ENCODE assay signal across 14 cellular contexts in the genomic region with DNA sequence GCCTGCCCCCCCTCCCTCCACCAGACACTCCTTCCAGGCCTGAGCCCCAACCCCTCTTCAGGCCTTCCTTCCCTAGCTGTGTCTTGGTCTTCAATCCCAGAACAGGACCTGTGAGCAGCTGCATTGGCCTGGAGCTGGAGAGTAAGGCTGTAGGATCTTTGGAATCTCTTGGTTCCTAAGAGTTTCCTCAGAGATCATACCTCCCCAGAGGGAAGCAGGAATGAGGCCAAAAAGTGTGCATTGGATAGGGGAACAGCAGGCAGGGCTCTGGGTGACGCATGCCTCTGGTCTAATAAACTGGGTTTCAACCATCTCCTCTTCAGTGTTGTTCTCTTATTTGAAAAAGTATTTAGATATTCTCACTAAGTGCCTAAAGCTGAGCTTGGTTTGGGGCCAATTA. TPM values are rescaled to one million over a fixed set of nuclear protein-coding genes. Genes with fewer than 3 reads are reported as not detected.
DNase-seq lines count a peak whose midpoint lies in the region; ATAC-seq, FAIRE-seq and TF ChIP-seq lines count a peak whose summit lies in the region.
"Had no signal": no experiment of that assay in that cellular context is flagged by ENCODE, and none has a peak within 500 bp of the region (broad histone marks: within the 10 kb centered on the region; RNA-seq: fewer than 3 reads in every experiment).

No MANE protein-coding gene starts in this region.

- H3K27ac Mint-ChIP-seq in activated naive CD4-positive, alpha-beta T cell treated with anti-CD3 and anti-CD28 coated beads, Interleukin-2, amount 50 U/mL, for 72 hours, result peak overlapping the region; percentile 79 to 88
- H3K27ac Mint-ChIP-seq in naive thymus-derived CD8-positive, alpha-beta T cell, result peak overlapping the region; percentile 50 to 96 (median 85)

- H3K4me3 Mint-ChIP-seq in naive thymus-derived CD8-positive, alpha-beta T cell, result peak overlapping the region; percentile 54 to 85 (median 74)

- TF ChIP-seq POLR2A in H54 (IDR thresholded peaks at IDR 0.05; ENCODE audit: low read depth, low read length), result no peak

- H3K9me3 Mint-ChIP-seq in activated naive CD4-positive, alpha-beta T cell treated with anti-CD3 and anti-CD28 coated beads, Interleukin-2, amount 50 U/mL, for 72 hours, result no peaks in the 10 kb centered on the region
- H3K9me3 Mint-ChIP-seq in naive thymus-derived CD8-positive, alpha-beta T cell, result no peaks in the 10 kb centered on the region

- no peak overlapping the region for H3K4me3 ChIP-seq in AG10803 (ENCODE audit: low read length)

- ATAC-seq in activated naive CD4-positive, alpha-beta T cell treated with anti-CD3 and anti-CD28 coated beads, Interleukin-2, amount 50 U/mL, for 72 hours, result no peak
- no peak for ATAC-seq in naive thymus-derived CD8-positive, alpha-beta T cell
- ATAC-seq in GM21367 (IDR thresholded peaks at IDR 0.05; ENCODE audit: unreplicated experiment), result no peak

- no peak for FAIRE-seq in H54 (lab: Jason Lieb, UNC)
- FAIRE-seq: colon had no signal

- peak; percentile 17 for DNase-seq in AG10803 (ENCODE audit: low read depth)
- DNase-seq in EL, result peak; percentile 28
- no peak for DNase-seq in activated naive CD4-positive, alpha-beta T cell treated with anti-CD3 and anti-CD28 coated beads, Interleukin-2, amount 50 U/mL, for 72 hours (ENCODE audit: low spot score in 2 of 2)
- DNase-seq in naive thymus-derived CD8-positive, alpha-beta T cell, result no peak
- no peak for DNase-seq in H54 (ENCODE audit: insufficient read length, low spot score)
- DNase-seq in NCI-H226, result no peak
- DNase-seq in inferior parietal cortex (ENCODE audit: extremely low spot score), result no peak
- DNase-seq: KBM-7; NCI-H1694 treated with DMSO at 0.1 percent for 48 hours; NCI-H748 treated with DMSO at 0.1 percent for 48 hours; SJCRH30; stimulated activated CD4-positive, alpha-beta T cell treated with anti-CD3 and anti-CD28 coated beads, Interleukin-4, amount 100 ng/mL, for 1 hour had no signal

- POLR2A ChIA-PET in naive thymus-derived CD8-positive, alpha-beta T cell (lab: Charles Lee), result interaction anchor here (2.6 to 4.0 kb wide), 2 partner anchors 29 to 85 kb away, joined by 24 to 61 read pairs; a partner anchor contains a TSS

- no peaks in the 10 kb centered on the region for H3K27me3 Mint-ChIP-seq in naive thymus-derived CD8-positive, alpha-beta T cell

- no peak for TF ChIP-seq CTCF in AG10803 (conservative IDR thresholded peaks at IDR 0.05; ENCODE audit: low read length)

- peaks cover 16 to 36% (median 32%) of the 10 kb centered on the region in 4 donors for H3K4me1 Mint-ChIP-seq in naive thymus-derived CD8-positive, alpha-beta T cell

- H3K36me3 Mint-ChIP-seq in activated naive CD4-positive, alpha-beta T cell treated with anti-CD3 and anti-CD28 coated beads, Interleukin-2, amount 50 U/mL, for 72 hours, result no peaks in the 10 kb centered on the region
- peaks cover 0 to 20% (median 0%) of the 10 kb centered on the region in 3 donors for H3K36me3 Mint-ChIP-seq in naive thymus-derived CD8-positive, alpha-beta T cell

RNA-seq across cellular contexts. Expression of a gene that starts 1.8 kb away (rescaled TPM):
- 10 to 100 TPM; 33.8 to 51.2 TPM for total RNA-seq in activated naive CD4-positive, alpha-beta T cell treated with anti-CD3 and anti-CD28 coated beads, Interleukin-2, amount 50 U/mL, for 72 hours
- total RNA-seq in naive thymus-derived CD8-positive, alpha-beta T cell, result 10 to 100 TPM; 63.1 to 71.8 TPM
- 10 to 100 TPM in 2 of 3 donors, 1 to 10 TPM in 1; 9.7 to 16.8 (median 16.0) TPM for polyA plus RNA-seq in naive thymus-derived CD8-positive, alpha-beta T cell

RNA-seq across cellular contexts. Expression of a gene that starts 20.5 kb away (rescaled TPM):
- total RNA-seq in activated naive CD4-positive, alpha-beta T cell treated with anti-CD3 and anti-CD28 coated beads, Interleukin-2, amount 50 U/mL, for 72 hours, result under 1 TPM; 0.35 to 0.46 TPM
- 1 to 10 TPM; 1.1 to 1.5 TPM for total RNA-seq in naive thymus-derived CD8-positive, alpha-beta T cell
- not detected for polyA plus RNA-seq in naive thymus-derived CD8-positive, alpha-beta T cell

RNA-seq across cellular contexts. Expression of a gene that starts 25.9 kb away (rescaled TPM):
- total RNA-seq in activated naive CD4-positive, alpha-beta T cell treated with anti-CD3 and anti-CD28 coated beads, Interleukin-2, amount 50 U/mL, for 72 hours, result 10 to 100 TPM in 1 of 2 donors, 1 to 10 TPM in 1; 2.8 to 11.7 TPM
- 10 to 100 TPM; 11.7 to 12.2 TPM for total RNA-seq in naive thymus-derived CD8-positive, alpha-beta T cell
- polyA plus RNA-seq in naive thymus-derived CD8-positive, alpha-beta T cell, result 1 to 10 TPM in 2 of 3 donors, under 1 TPM in 1; 0.97 to 1.3 (median 1.0) TPM

RNA-seq across cellular contexts. Expression of a gene that starts 28.7 kb away (rescaled TPM):
- total RNA-seq in activated naive CD4-positive, alpha-beta T cell treated with anti-CD3 and anti-CD28 coated beads, Interleukin-2, amount 50 U/mL, for 72 hours, result 10 to 100 TPM; 46.0 to 48.5 TPM
- total RNA-seq in naive thymus-derived CD8-positive, alpha-beta T cell, result 10 to 100 TPM; 43.4 to 47.1 TPM
- 100 to 1,000 TPM; 266 to 317 (median 298) TPM for polyA plus RNA-seq in naive thymus-derived CD8-positive, alpha-beta T cell

RNA-seq across cellular contexts. Expression of a gene that starts 58.0 kb away (rescaled TPM):
- 100 to 1,000 TPM; 109 to 195 TPM for total RNA-seq in activated naive CD4-positive, alpha-beta T cell treated with anti-CD3 and anti-CD28 coated beads, Interleukin-2, amount 50 U/mL, for 72 hours
- total RNA-seq in naive thymus-derived CD8-positive, alpha-beta T cell, result 10 to 100 TPM; 11.0 to 12.8 TPM
- polyA plus RNA-seq in naive thymus-derived CD8-positive, alpha-beta T cell, result 10 to 100 TPM in 1 of 3 donors, 1 to 10 TPM in 2; 8.4 to 11.5 (median 8.6) TPM

Comparison
In these comparisons a context has a peak if more than half of its experiments do, and no peak if none do; other contexts are left out.
1. DNase-seq: peak in AG10803 (single experiment) and EL (single experiment); none in activated naive CD4-positive, alpha-beta T cell treated with anti-CD3 and anti-CD28 coated beads, Interleukin-2, amount 50 U/mL, for 72 hours (0 of 2), naive thymus-derived CD8-positive, alpha-beta T cell (0 of 10), H54 (single experiment), NCI-H226 (single experiment) and inferior parietal cortex (single experiment).